Comparison of ENCODE assay signal across 3 cellular contexts in the genomic region with DNA sequence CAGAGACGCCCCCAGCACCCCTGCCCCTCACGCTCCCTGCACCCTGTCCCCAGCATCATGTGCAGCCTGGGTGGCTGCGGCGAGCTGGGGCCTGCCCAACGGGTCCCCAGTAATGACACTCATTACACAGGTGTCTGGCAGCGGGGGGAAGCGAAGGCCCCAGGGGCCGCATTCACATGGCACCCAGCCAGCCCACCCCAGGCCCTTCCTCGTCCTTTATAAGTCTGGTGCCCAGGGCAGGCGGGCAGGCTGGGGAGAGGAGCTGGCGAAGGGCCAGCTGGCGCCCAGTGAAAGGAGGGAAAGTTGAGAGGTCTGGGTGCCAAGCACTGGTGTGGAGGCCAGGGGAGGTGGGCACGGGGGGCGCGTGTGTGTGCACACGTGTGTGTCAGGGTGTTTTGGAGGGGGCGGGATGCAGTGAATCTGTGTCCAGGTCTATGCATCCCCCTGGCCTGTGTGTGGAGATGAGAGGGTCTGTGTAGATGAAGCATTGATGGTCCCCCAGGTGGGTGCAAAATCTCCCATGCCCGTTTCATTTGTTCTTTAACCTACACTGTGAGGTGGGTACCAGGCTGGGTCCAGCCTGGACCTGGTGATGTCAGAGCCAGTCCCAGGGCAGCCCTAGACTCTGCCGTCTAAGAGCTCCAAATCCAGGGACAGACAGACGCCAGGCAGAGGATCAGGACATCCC.
TF ChIP-seq lines count a peak whose summit lies in the region.

No MANE protein-coding gene starts in this region.

TF ChIP-seq in IMR-90, 13 proteins besides CTCF, POLR2A, EP300 and RAD21 (continued from another document):
- TF ChIP-seq RFX5 (IDR thresholded peaks at IDR 0.05; ENCODE audit: low read depth, low read length), result no peak
- TF ChIP-seq NFE2L2 (IDR thresholded peaks at IDR 0.05; ENCODE audit: low read depth, low read length), result no peak
- no peak for TF ChIP-seq BHLHE40 (IDR thresholded peaks at IDR 0.05; ENCODE audit: low read depth, low read length)
- TF ChIP-seq CHD1 (IDR thresholded peaks at IDR 0.05; ENCODE audit: low read depth, low read length), result no peak
- no peak for TF ChIP-seq SMC3 (IDR thresholded peaks at IDR 0.05; ENCODE audit: low read depth, low read length)
- no peak for TF ChIP-seq MXI1 (IDR thresholded peaks at IDR 0.05; ENCODE audit: borderline replicate concordance, low read depth, low read length)
- no peak for TF ChIP-seq MAFK (IDR thresholded peaks at IDR 0.05; ENCODE audit: low read depth, low read length)
- TF ChIP-seq, protein P1, sequence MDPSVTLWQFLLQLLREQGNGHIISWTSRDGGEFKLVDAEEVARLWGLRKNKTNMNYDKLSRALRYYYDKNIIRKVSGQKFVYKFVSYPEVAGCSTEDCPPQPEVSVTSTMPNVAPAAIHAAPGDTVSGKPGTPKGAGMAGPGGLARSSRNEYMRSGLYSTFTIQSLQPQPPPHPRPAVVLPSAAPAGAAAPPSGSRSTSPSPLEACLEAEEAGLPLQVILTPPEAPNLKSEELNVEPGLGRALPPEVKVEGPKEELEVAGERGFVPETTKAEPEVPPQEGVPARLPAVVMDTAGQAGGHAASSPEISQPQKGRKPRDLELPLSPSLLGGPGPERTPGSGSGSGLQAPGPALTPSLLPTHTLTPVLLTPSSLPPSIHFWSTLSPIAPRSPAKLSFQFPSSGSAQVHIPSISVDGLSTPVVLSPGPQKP (IDR thresholded peaks at IDR 0.05; ENCODE audit: borderline replicate concordance, low read depth, low read length), result no peak
- TF ChIP-seq CEBPB (IDR thresholded peaks at IDR 0.05; ENCODE audit: low read depth, low read length), result no peak
- no peak for TF ChIP-seq RCOR1 (IDR thresholded peaks at IDR 0.05; ENCODE audit: insufficient replicate concordance, low read length)

TF ChIP-seq in K562, 482 proteins besides CTCF, POLR2A, EP300 and RAD21 (continued from another document):
- TF ChIP-seq YY1 (IDR thresholded peaks at IDR 0.05; ENCODE audit: borderline replicate concordance in 1 of 3, control insufficient read depth in 1 of 3, extremely low read depth in 1 of 3, insufficient read depth in 3 of 3, insufficient read length in 1 of 3, insufficient replicate concordance in 2 of 3, low read depth in 1 of 3, low read length in 2 of 3) (no peak), PHF21A (IDR thresholded peaks at IDR 0.05; ENCODE audit: borderline replicate concordance, low read depth) (no peak), CBX2 (IDR thresholded peaks at IDR 0.05; ENCODE audit: insufficient read depth, low read length, poor library complexity, severe bottlenecking) (no peak), BRD4 (IDR thresholded peaks at IDR 0.05) (no peak), KLF1 (tag; IDR thresholded peaks at IDR 0.05) (no peak), NFIC (IDR thresholded peaks at IDR 0.05) (peak; percentile 67)

TF ChIP-seq in GM12891, 5 proteins besides CTCF, POLR2A, EP300 and RAD21 (continued from another document):
- no peak for TF ChIP-seq PAX5 (IDR thresholded peaks at IDR 0.05; ENCODE audit: insufficient read depth, low read length, severe bottlenecking)
- no peak for TF ChIP-seq POU2F2 (IDR thresholded peaks at IDR 0.05; ENCODE audit: low read depth, low read length)
- TF ChIP-seq POLR2AphosphoS5 (IDR thresholded peaks at IDR 0.05; ENCODE audit: low read depth, low read length), result no peak
- TF ChIP-seq TAF1 (IDR thresholded peaks at IDR 0.05; ENCODE audit: low read depth, low read length), result no peak
TF ChIP-seq in GM12891: peak in this region for 0.
